Comparison of ENCODE assay signal across 8 cellular contexts in the genomic region with DNA sequence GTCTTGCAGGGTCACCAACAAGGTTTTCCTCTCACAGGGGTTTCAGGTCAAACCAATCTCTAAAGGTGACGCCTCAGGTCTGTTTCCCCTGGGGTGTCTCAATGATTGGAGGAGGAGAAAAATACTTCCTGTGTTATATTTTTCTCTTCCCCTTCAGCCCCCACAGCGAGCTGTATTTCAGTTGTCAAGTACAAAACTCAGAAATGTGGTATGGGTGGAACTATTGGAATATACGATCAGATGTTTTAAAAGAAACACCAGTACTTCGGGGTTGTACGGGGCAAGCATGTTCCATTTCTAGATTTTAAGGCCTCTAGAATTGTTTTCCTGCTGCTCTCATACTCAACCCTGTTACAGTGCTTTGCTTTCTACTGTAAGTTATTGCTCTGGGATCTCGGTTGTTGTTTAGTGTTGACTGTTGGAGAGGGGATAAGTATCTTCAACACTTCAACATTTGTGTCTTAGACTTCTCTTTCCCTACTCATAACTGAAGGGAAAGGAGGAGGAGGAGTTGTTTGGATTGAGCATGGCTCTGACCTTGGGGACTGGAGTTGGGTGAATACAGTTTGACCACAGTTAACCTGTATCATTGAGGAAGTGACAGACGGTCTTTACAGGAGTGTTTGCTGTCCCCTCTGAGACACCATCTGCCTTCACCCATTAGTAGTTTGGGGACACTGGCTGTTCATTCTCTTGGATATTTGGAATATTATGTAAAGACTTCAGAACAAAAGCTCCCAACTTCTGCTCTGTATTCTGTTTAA. TPM values are rescaled to one million over a fixed set of nuclear protein-coding genes. Genes with fewer than 3 reads are reported as not detected.
DNase-seq lines count a peak whose midpoint lies in the region; ATAC-seq, FAIRE-seq and TF ChIP-seq lines count a peak whose summit lies in the region.

No MANE protein-coding gene starts in this region.

- H3K9ac ChIP-seq in K562 (ENCODE audit: insufficient read depth in 1 of 2, low read depth in 2 of 2, low read length in 2 of 2) (peak overlapping the region; percentile 74 to 91; a peak in 3 of 4 replicates), mesendoderm (ENCODE audit: low read length) (peak overlapping the region; percentile 90)

- in situ Hi-C loops in K562 (cut with MboI): no loop called here

- no peak overlapping the region for H2BK5ac ChIP-seq in mesendoderm (ENCODE audit: low read length)

- peaks cover 64% of the 10 kb centered on the region for H3K79me2 ChIP-seq in K562 (ENCODE audit: control insufficient read depth, insufficient read depth, low read length)
- H3K79me2 ChIP-seq in mesendoderm (ENCODE audit: control insufficient read depth, insufficient read depth, low read length): peaks cover 40% of the 10 kb centered on the region

- no peak for TF ChIP-seq POLR2A in K562 (conservative IDR thresholded peaks at IDR 0.05)

- no peak overlapping the region for H2AK5ac ChIP-seq in mesendoderm (ENCODE audit: low read length)

- intact Hi-C loops in K562 (cut with micrococcal nuclease): no loop called here

- H3K36me3 ChIP-seq in KOPT-K1 (ENCODE audit: insufficient read depth, low read length) (no peaks in the 10 kb centered on the region), K562 (ENCODE audit: control insufficient read depth, insufficient read depth, low read length) (peaks cover 10% of the 10 kb centered on the region; the same call in 1 of the 3 replicates), mesendoderm (ENCODE audit: control insufficient read depth, insufficient read depth, low read length) (no peaks in the 10 kb centered on the region)

- H4K8ac ChIP-seq in mesendoderm (ENCODE audit: low read depth, low read length): no peak overlapping the region

- H3K18ac ChIP-seq in mesendoderm (ENCODE audit: low read length): no peak overlapping the region

- H3K23ac ChIP-seq in mesendoderm (ENCODE audit: low read length): no peak overlapping the region

- ATAC-seq in K562 (peak; percentile 38), HG03342 (IDR thresholded peaks at IDR 0.05; ENCODE audit: unreplicated experiment) (no peak), GM18870 (IDR thresholded peaks at IDR 0.05; ENCODE audit: unreplicated experiment) (no peak)

- BruUV-seq in K562 (replicated peaks; lab: Mats Ljungman, UMichigan): no TSS peak

- H4K5ac ChIP-seq in mesendoderm (ENCODE audit: low read length): no peak overlapping the region

- TF ChIP-seq CTCF in K562 (IDR thresholded peaks at IDR 0.05 in 2 of 3, conservative IDR thresholded peaks at IDR 0.05 in 1 of 3; ENCODE audit: insufficient read depth in 2 of 3, low read depth in 1 of 3, low read length in 3 of 3): no peak

- H3K27ac ChIP-seq in KOPT-K1 (ENCODE audit: low read depth, low read length, poor library complexity, severe bottlenecking) (peak overlapping the region; percentile 67), K562 (ENCODE audit: extremely low read depth, low read depth, low read length) (peak overlapping the region; percentile 80), mesendoderm (ENCODE audit: low read depth, low read length) (no peak overlapping the region)

- POLR2A ChIA-PET in K562 (lab: Yijun Ruan, JAX): interaction anchor here (0.7 to 10.1 kb wide), 7 partner anchors 12 to 1256 kb away, joined by 3 to 130 read pairs (median 3); no protein-coding TSS in a partner anchor

- H3K56ac ChIP-seq in mesendoderm (ENCODE audit: low read length): peak overlapping the region; percentile 88

- peak overlapping the region; percentile 18 for H3K4ac ChIP-seq in mesendoderm (ENCODE audit: low read depth, low read length)

- H3K9me1 ChIP-seq in K562 (ENCODE audit: control insufficient read depth, insufficient read depth, low read length): peaks cover 17% of the 10 kb centered on the region

- no peak for TF ChIP-seq EP300 in K562 (IDR thresholded peaks at IDR 0.05; ENCODE audit: low read length)

- peaks cover 44% of the 10 kb centered on the region for H4K20me1 ChIP-seq in K562 (replicated peaks; ENCODE audit: control insufficient read depth, insufficient read depth, low read length)

- H3K4me2 ChIP-seq in K562 (ENCODE audit: insufficient read depth, low read length) (peak overlapping the region; percentile 89), mesendoderm (ENCODE audit: low read length) (peak overlapping the region; percentile 67)

- no peak overlapping the region for H2BK15ac ChIP-seq in mesendoderm (replicated peaks; ENCODE audit: low read depth)

- H3K79me1 ChIP-seq in mesendoderm (ENCODE audit: low read length): peaks cover 28% of the 10 kb centered on the region

- H3K9me3 ChIP-seq in KOPT-K1 (ENCODE audit: insufficient read depth, low read length, poor library complexity, severe bottlenecking) (no peaks in the 10 kb centered on the region), K562 (replicated peaks; ENCODE audit: control insufficient read depth, insufficient read depth, low read depth, low read length) (no peaks in the 10 kb centered on the region)

- WGBS in K562 (ENCODE audit: insufficient coverage, low coverage, missing lambda C conversion rate): under 1% methylated on average over 7 of the region's 7 CpGs
- WGBS in mesendoderm (ENCODE audit: extremely low coverage, insufficient coverage, low lambda C conversion rate): no CpG with 5 or more reads among the region's 7 CpGs

- H3K4me1 ChIP-seq in K562 (replicated peaks in 1 of 2; ENCODE audit: control insufficient read depth in 2 of 2, insufficient read depth in 2 of 2, low read length in 2 of 2): peaks cover 47 to 61% of the 10 kb centered on the region in 2 experiments
- peaks cover 10% of the 10 kb centered on the region for H3K4me1 ChIP-seq in mesendoderm (ENCODE audit: control insufficient read depth, low read depth, low read length)

- H3K4me3 ChIP-seq in K562 (peak overlapping the region; percentile 69), mesendoderm (ENCODE audit: low read length) (peak overlapping the region; percentile 84)

- peak; percentile 78 for FAIRE-seq in K562 (lab: Jason Lieb, UNC)

- H2AFZ ChIP-seq in K562 (ENCODE audit: low read depth, low read length): no peak overlapping the region

- H2BK120ac ChIP-seq in mesendoderm (ENCODE audit: low read depth, low read length): no peak overlapping the region

- H3K27me3 ChIP-seq in K562 (ENCODE audit: control insufficient read depth in 2 of 2, insufficient read depth in 2 of 2, low read length in 2 of 2): no peaks in the 10 kb centered on the region
- H3K27me3 ChIP-seq in mesendoderm (ENCODE audit: insufficient read depth, low read length, poor library complexity): no peaks in the 10 kb centered on the region

- DNase-seq in SIG-M5 treated with dmso at 0.1 percent for 504 hours (lab: John Stamatoyannopoulos, UW; ENCODE audit: unreplicated experiment) (peak; percentile 27), SIG-M5 (lab: John Stamatoyannopoulos, UW) (no peak), K562 (ENCODE audit: extremely low read depth in 1 of 4, low spot score in 3 of 4) (peak in 2 of 4 experiments; percentile 60 to 65), mesendoderm (no peak)
- no peak for DNase-seq in stimulated activated CD4-positive, alpha-beta T cell treated with anti-CD3 and anti-CD28 coated beads, Interleukin-1b, Interleukin-23, amount 100 ng/mL, for 48 hours

- TF ChIP-seq RAD21 in K562 (CRISPR knock-in tag; conservative IDR thresholded peaks at IDR 0.05 in 1 of 2, IDR thresholded peaks at IDR 0.05 in 1 of 2): no peak

- CTCF ChIA-PET in K562 (lab: Yijun Ruan, JAX; ENCODE audit: low intra/inter-chr PET ratio): no interaction called here

TF ChIP-seq in K562, 482 proteins besides CTCF, POLR2A, EP300 and RAD21 (continues in another document):
- 0 out of 2 replicates have a peak, but pooled peaks have one; percentile 7 for TF ChIP-seq GTF2E2 (tag; IDR thresholded peaks at IDR 0.05)

RNA-seq across cellular contexts. Expression of a gene that starts 2.0 kb away (rescaled TPM):
- total RNA-seq in K562 (2011; cell fraction: chromatin; rRNA removed; ENCODE audit: low replicate concordance): 70.6 and 157 TPM in 2 replicates
- total RNA-seq in K562 (2011; cell fraction: nucleolus; rRNA removed): 89.5 and 98.9 TPM in 2 replicates
- total RNA-seq in K562 (2011; cell fraction: nucleoplasm; rRNA removed): 74.0 and 80.4 TPM in 2 replicates
- 52.1 and 57.2 TPM in 2 replicates for total RNA-seq in K562 (2014; rRNA removed)
- 36.1 and 36.6 TPM in 2 replicates for total RNA-seq in K562 (2014; rRNA removed; fragmentation: Illumina TruSeq; extraction: Trizol)
- total RNA-seq in K562 (2015; rRNA removed; fragmentation: Illumina TruSeq; extraction: Trizol): 33.3 and 35.6 TPM in 2 replicates
- total RNA-seq in K562 (2021): 81.3 and 94.2 TPM in 2 replicates
- polyA plus RNA-seq in K562 (2011; rRNA removed): 66.5 and 72.1 TPM in 2 replicates
- 68.3 and 74.8 TPM in 2 replicates for polyA plus RNA-seq in K562 (2011; cell fraction: cytosol; rRNA removed)
- polyA plus RNA-seq in K562 (2011; cell fraction: nucleus; rRNA removed): 140 and 167 TPM in 2 replicates
- 53.3 and 64.1 TPM in 2 replicates for polyA plus RNA-seq in K562 (2012)
- 73.6 and 78.3 TPM in 2 replicates for polyA plus RNA-seq in K562 (2014; fragmentation: Illumina TruSeq; extraction: Trizol)
- polyA plus RNA-seq in K562 (2014; fragmentation: Nextera tagmentation; extraction: Ambion mirVana): 1 to 10 TPM in 1 of 2 experiments, under 1 TPM in 1; 0.63 to 1.3 TPM
- 53.4 and 57.2 TPM in 2 replicates for polyA plus RNA-seq in K562 (2014; rRNA removed)
- polyA minus RNA-seq in K562 (2011; rRNA and poly(A)+ RNA removed): 48.3 and 60.9 TPM in 2 replicates
- 37.6 and 41.0 TPM in 2 replicates for polyA minus RNA-seq in K562 (2011; cell fraction: cytosol; rRNA and poly(A)+ RNA removed)
- 30.2 and 35.1 TPM in 2 replicates for polyA minus RNA-seq in K562 (2011; cell fraction: nucleus; rRNA and poly(A)+ RNA removed)
- 32.5 TPM for polyA plus RNA-seq in mesendoderm (2013, experiment 1 of 2)
- 32.5 TPM for polyA plus RNA-seq in mesendoderm (2013, experiment 2 of 2)

RNA-seq across cellular contexts. Expression of a gene that starts 51.3 kb away (rescaled TPM):
- 39.6 and 56.6 TPM in 2 replicates for total RNA-seq in K562 (2011; cell fraction: chromatin; rRNA removed; ENCODE audit: low replicate concordance)
- total RNA-seq in K562 (2011; cell fraction: nucleolus; rRNA removed): 27.2 and 29.9 TPM in 2 replicates
- total RNA-seq in K562 (2011; cell fraction: nucleoplasm; rRNA removed): 31.7 and 33.1 TPM in 2 replicates
- total RNA-seq in K562 (2014; rRNA removed) (22.5 and 33.6 TPM in 2 replicates), K562 (2014; rRNA removed; fragmentation: Illumina TruSeq; extraction: Trizol) (29.6 and 31.0 TPM in 2 replicates), K562 (2015; rRNA removed; fragmentation: Illumina TruSeq; extraction: Trizol) (23.3 and 25.7 TPM in 2 replicates), K562 (2021) (30.2 and 31.6 TPM in 2 replicates)
- polyA plus RNA-seq in K562 (2011; rRNA removed) (30.8 and 33.7 TPM in 2 replicates), K562 (2014; fragmentation: Illumina TruSeq; extraction: Trizol) (24.8 and 30.2 TPM in 2 replicates), K562 (2014; fragmentation: Nextera tagmentation; extraction: Ambion mirVana) (1 to 10 TPM; 4.5 to 5.2 TPM), K562 (2014; rRNA removed) (16.3 and 20.2 TPM in 2 replicates)
- polyA plus RNA-seq in K562 (2011; cell fraction: cytosol; rRNA removed): 14.5 and 17.4 TPM in 2 replicates
- 20.4 and 23.2 TPM in 2 replicates for polyA plus RNA-seq in K562 (2011; cell fraction: nucleus; rRNA removed)
- 17.0 and 17.6 TPM in 2 replicates for polyA plus RNA-seq in K562 (2012)
- polyA minus RNA-seq in K562 (2011; rRNA and poly(A)+ RNA removed): 52.0 and 59.7 TPM in 2 replicates
- polyA minus RNA-seq in K562 (2011; cell fraction: cytosol; rRNA and poly(A)+ RNA removed): 21.9 and 25.0 TPM in 2 replicates
- 13.9 and 20.9 TPM in 2 replicates for polyA minus RNA-seq in K562 (2011; cell fraction: nucleus; rRNA and poly(A)+ RNA removed)
- polyA plus RNA-seq in mesendoderm (2013, experiment 1 of 2): 4.9 TPM
- 5.1 TPM for polyA plus RNA-seq in mesendoderm (2013, experiment 2 of 2)
